Comparison of ENCODE assay signal across 13 cellular contexts in the genomic region with DNA sequence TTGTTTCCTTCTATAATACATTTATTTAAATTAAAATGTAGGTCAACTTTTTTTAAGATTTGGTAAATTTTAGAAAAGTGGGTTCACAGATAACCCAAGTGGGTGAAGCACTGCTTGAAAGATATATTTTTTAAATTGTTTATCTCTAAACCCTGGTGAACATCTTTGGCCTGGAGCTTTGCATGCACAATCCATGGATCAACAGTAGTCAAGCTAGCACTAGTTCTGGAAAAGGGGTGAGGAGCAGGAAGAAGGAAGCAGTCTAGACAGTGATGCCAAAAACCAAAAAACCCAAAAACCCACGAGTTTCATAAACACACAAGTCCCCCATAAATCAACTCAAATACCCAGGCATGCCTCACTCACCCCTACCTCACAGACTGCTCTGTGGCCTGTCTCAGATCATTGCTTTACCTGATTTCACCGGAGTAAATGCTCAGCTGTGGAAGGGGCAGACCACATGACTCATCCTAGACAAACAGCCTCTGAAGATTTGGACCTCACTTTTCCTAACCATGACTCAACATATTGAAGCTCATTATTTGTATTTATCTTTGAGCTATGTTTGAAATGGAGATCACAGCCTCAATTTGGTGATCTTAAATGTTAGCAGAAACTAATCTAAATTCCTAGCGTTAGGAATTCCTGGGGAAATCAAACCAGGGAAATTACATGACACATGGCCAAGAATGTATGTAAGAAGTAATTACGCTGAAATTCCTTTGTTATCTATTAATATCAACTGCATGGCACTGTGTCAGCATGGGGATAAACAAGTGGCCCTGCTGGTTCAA.
DNase-seq lines count a peak whose midpoint lies in the region; ATAC-seq lines count a peak whose summit lies in the region.
"Had no signal": no experiment of that assay in that cellular context is flagged by ENCODE, and none has a peak within 500 bp of the region (broad histone marks: within the 10 kb centered on the region; RNA-seq: fewer than 3 reads in every experiment).

No MANE protein-coding gene starts in this region.

- peaks cover 10% of the 10 kb centered on the region for H3K4me1 ChIP-seq in adipocyte (ENCODE audit: control insufficient read depth, insufficient read depth, low read length)

- H3K27me3 Mint-ChIP-seq in stimulated activated naive CD8-positive, alpha-beta T cell treated with anti-CD3 and anti-CD28 coated beads, Interleukin-15, amount 100 ng/mL, for 72 hours, result peaks cover 34% of the 10 kb centered on the region
- H3K27me3 Mint-ChIP-seq: dendritic cell treated with granulocyte-macrophage colony-stimulating factor and Interleukin-4, amounts not matched to agents 40 ng/mL and 50 ng/mL, for 4 days had no signal

- no peaks in the 10 kb centered on the region for H3K4me1 Mint-ChIP-seq in stimulated activated naive CD8-positive, alpha-beta T cell treated with anti-CD3 and anti-CD28 coated beads, Interleukin-15, amount 100 ng/mL, for 72 hours

- H3K4me3 Mint-ChIP-seq in stimulated activated naive CD8-positive, alpha-beta T cell treated with anti-CD3 and anti-CD28 coated beads, Interleukin-15, amount 100 ng/mL, for 72 hours, result no peak overlapping the region
- H3K4me3 Mint-ChIP-seq: dendritic cell treated with granulocyte-macrophage colony-stimulating factor and Interleukin-4, amounts not matched to agents 40 ng/mL and 50 ng/mL, for 4 days; naive thymus-derived CD8-positive, alpha-beta T cell had no signal

- no peaks in the 10 kb centered on the region for H3K9me3 Mint-ChIP-seq in stimulated activated naive CD8-positive, alpha-beta T cell treated with anti-CD3 and anti-CD28 coated beads, Interleukin-15, amount 100 ng/mL, for 72 hours
- H3K9me3 Mint-ChIP-seq: dendritic cell treated with granulocyte-macrophage colony-stimulating factor and Interleukin-4, amounts not matched to agents 40 ng/mL and 50 ng/mL, for 4 days; naive thymus-derived CD8-positive, alpha-beta T cell had no signal

- no peak overlapping the region for H3K9ac ChIP-seq in adipocyte (ENCODE audit: low read length)
- H3K9ac ChIP-seq: BLaER1 had no signal

- H3K27ac Mint-ChIP-seq in stimulated activated naive CD8-positive, alpha-beta T cell treated with anti-CD3 and anti-CD28 coated beads, Interleukin-15, amount 100 ng/mL, for 72 hours, result peak overlapping the region in 1 of 2 donors; percentile 31
- H3K27ac Mint-ChIP-seq: dendritic cell treated with granulocyte-macrophage colony-stimulating factor and Interleukin-4, amounts not matched to agents 40 ng/mL and 50 ng/mL, for 4 days had no signal

- peak; percentile 46 for ATAC-seq in stimulated activated naive CD8-positive, alpha-beta T cell treated with anti-CD3 and anti-CD28 coated beads, Interleukin-15, amount 100 ng/mL, for 72 hours
- ATAC-seq in stimulated activated naive CD8-positive, alpha-beta T cell treated with anti-CD3 and anti-CD28 coated beads, Interleukin-15, Interleukin-2, amounts not matched to agents 100 U/mL and 50 U/mL, for 24 hours, result no peak
- ATAC-seq: naive thymus-derived CD8-positive, alpha-beta T cell had no signal

- DNase-seq in stimulated activated naive CD8-positive, alpha-beta T cell treated with anti-CD3 and anti-CD28 coated beads, Interleukin-15, amount 100 ng/mL, for 72 hours, result no peak
- DNase-seq in stimulated activated naive CD8-positive, alpha-beta T cell treated with anti-CD3 and anti-CD28 coated beads, Interleukin-15, Interleukin-2, amounts not matched to agents 100 U/mL and 50 U/mL, for 24 hours, result no peak
- peak; percentile 64 for DNase-seq in adipocyte (ENCODE audit: low read depth)
- DNase-seq in islet precursor cell, result peak; percentile 95
- DNase-seq in cerebellar nuclear complex (lab: John Stamatoyannopoulos, UW), result no peak
- no peak for DNase-seq in COLO829 (ENCODE audit: low spot score)
- DNase-seq in cortex of kidney (lab: John Stamatoyannopoulos, UW), result no peak
- DNase-seq in NCI-H2107 treated with DMSO at 0.1 percent for 48 hours (lab: John Stamatoyannopoulos, UW; ENCODE audit: unreplicated experiment), result no peak
- DNase-seq: activated CD8-positive, alpha-beta memory T cell treated with anti-CD3 and anti-CD28 coated beads for 24 hours; naive thymus-derived CD8-positive, alpha-beta T cell; NK-92 treated with Interleukin-12 subunit alpha and Interleukin-12 subunit beta, amount 100 ng/mL, for 24 hours had no signal

- H3K27me3 ChIP-seq in adipocyte (replicated peaks; ENCODE audit: control insufficient read depth, insufficient read depth, low read length), result no peaks in the 10 kb centered on the region
- H3K27me3 ChIP-seq: BLaER1 had no signal

- no peaks in the 10 kb centered on the region for H3K9me3 ChIP-seq in adipocyte (ENCODE audit: control insufficient read depth, low read length)

- no peaks in the 10 kb centered on the region for H3K36me3 ChIP-seq in adipocyte (ENCODE audit: control insufficient read depth, insufficient read depth, low read length, severe bottlenecking)
- H3K36me3 ChIP-seq: BLaER1 had no signal

- H3K4me3 ChIP-seq in adipocyte (ENCODE audit: low read length), result no peak overlapping the region
- H3K4me3 ChIP-seq: BLaER1 had no signal

Comparison
In these comparisons a context has a peak if more than half of its experiments do, and no peak if none do; other contexts are left out.
1. DNase-seq: peak in adipocyte (single experiment) and islet precursor cell (single experiment); none in stimulated activated naive CD8-positive, alpha-beta T cell treated with anti-CD3 and anti-CD28 coated beads, Interleukin-15, amount 100 ng/mL, for 72 hours (0 of 2), stimulated activated naive CD8-positive, alpha-beta T cell treated with anti-CD3 and anti-CD28 coated beads, Interleukin-15, Interleukin-2, amounts not matched to agents 100 U/mL and 50 U/mL, for 24 hours (single experiment), cerebellar nuclear complex (0 of 2), COLO829 (single experiment), cortex of kidney (single experiment) and NCI-H2107 treated with DMSO at 0.1 percent for 48 hours (single experiment).